Comparison of ENCODE assay signal across 10 cellular contexts in the genomic region with DNA sequence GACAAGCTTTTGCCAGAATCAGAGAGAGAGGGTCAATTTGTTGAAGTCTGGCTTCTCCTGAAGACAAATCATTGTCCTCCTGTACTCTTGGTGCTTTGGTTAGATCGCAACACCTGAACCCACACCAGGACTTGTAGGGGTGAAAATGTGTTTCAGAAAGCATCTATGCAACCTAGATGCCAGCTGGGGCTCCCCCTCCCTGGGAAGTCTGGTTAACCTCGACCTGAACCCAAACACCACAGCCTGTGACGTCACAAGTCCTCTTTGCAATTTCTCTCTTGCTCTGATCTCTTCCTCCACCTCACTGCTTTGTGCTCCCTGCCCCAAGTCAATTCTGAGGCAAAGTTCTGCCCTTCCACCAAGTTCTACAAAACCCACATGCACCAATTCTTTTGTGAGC. TPM values are rescaled to one million over a fixed set of nuclear protein-coding genes. Genes with fewer than 3 reads are reported as not detected.
DNase-seq lines count a peak whose midpoint lies in the region; ATAC-seq and TF ChIP-seq lines count a peak whose summit lies in the region.
"Had no signal": no experiment of that assay in that cellular context is flagged by ENCODE, and none has a peak within 500 bp of the region (broad histone marks: within the 10 kb centered on the region; RNA-seq: fewer than 3 reads in every experiment).

No MANE protein-coding gene starts in this region.

- H3K27ac ChIP-seq in CD8-positive, alpha-beta T cell (ENCODE audit: low read depth, low read length) = no peak overlapping the region
- H3K27ac ChIP-seq: SK-N-MC had no signal

- H3K4me3 ChIP-seq in CD8-positive, alpha-beta T cell (ENCODE audit: low read depth, low read length) = no peak overlapping the region
- no peak overlapping the region for H3K4me3 ChIP-seq in choroid plexus epithelial cell (ENCODE audit: low read depth, low read length)
- H3K4me3 ChIP-seq in HAP-1 = no peak overlapping the region
- H3K4me3 ChIP-seq in BE2C (ENCODE audit: low read depth, low read length) = no peak overlapping the region
- H3K4me3 ChIP-seq: SK-N-MC had no signal

- peak overlapping the region; percentile 26 for H3K4me3 Mint-ChIP-seq in CD8-positive, alpha-beta T cell

- in situ Hi-C loops in HAP-1 (cut with MboI; ENCODE audit: low sequenced_read_pairs) = no loop called here

- DNase-seq in CD8-positive, alpha-beta T cell = peak; percentile 37 to 85 (median 59)
- DNase-seq in RPMI8226 = peak; percentile 86
- DNase-seq in choroid plexus epithelial cell (ENCODE audit: low read depth) = peak; percentile 50
- no peak for DNase-seq in retina
- DNase-seq in HAP-1 (ENCODE audit: low spot score in 2 of 2) = no peak
- no peak for DNase-seq in NCI-H524 treated with DMSO at 0.1 percent for 48 hours (lab: John Stamatoyannopoulos, UW)
- no peak for DNase-seq in BE2C
- DNase-seq: hippocampal formation had no signal

- H3K9me3 ChIP-seq in CD8-positive, alpha-beta T cell (ENCODE audit: low read length) = no peaks in the 10 kb centered on the region
- H3K9me3 ChIP-seq in HAP-1 (no peaks in the 10 kb centered on the region), BE2C (no peaks in the 10 kb centered on the region)

- CTCF ChIA-PET in CD8-positive, alpha-beta T cell (lab: Charles Lee) = interaction anchor here (0.9 to 1.4 kb wide), 2 partner anchors 20 to 107 kb away, joined by 3 to 4 read pairs; no protein-coding TSS in a partner anchor

- intact Hi-C loops in CD8-positive, alpha-beta T cell (cut with DNase I, micrococcal nuclease) = loop anchor here (5.0 kb wide), 1 partner anchor 41 kb away; a partner anchor contains a TSS

- POLR2A ChIA-PET in CD8-positive, alpha-beta T cell (lab: Charles Lee) = interaction anchor here (0.7 to 1.2 kb wide), 2 partner anchors 10 to 28 kb away, joined by 3 read pairs; no protein-coding TSS in a partner anchor

- H3K9me3 Mint-ChIP-seq in CD8-positive, alpha-beta T cell = no peaks in the 10 kb centered on the region

- H3K27me3 ChIP-seq in CD8-positive, alpha-beta T cell (ENCODE audit: insufficient read depth, low read length) = no peaks in the 10 kb centered on the region
- H3K27me3 ChIP-seq in HAP-1 (ENCODE audit: low read depth) (peaks cover 5% of the 10 kb centered on the region; the same call in 1 of the 2 replicates), BE2C (no peaks in the 10 kb centered on the region)

- peak; percentile 97 for ATAC-seq in CD8-positive, alpha-beta T cell
- peak; percentile 46 for ATAC-seq in GM21825 (IDR thresholded peaks at IDR 0.05; ENCODE audit: unreplicated experiment)

- no peaks in the 10 kb centered on the region for H3K36me3 Mint-ChIP-seq in CD8-positive, alpha-beta T cell

- H3K4me1 Mint-ChIP-seq in CD8-positive, alpha-beta T cell (ENCODE audit: low read depth) = peaks cover 17% of the 10 kb centered on the region

- H3K4me1 ChIP-seq in CD8-positive, alpha-beta T cell (ENCODE audit: insufficient read depth, low read length) = peaks cover 12% of the 10 kb centered on the region
- H3K4me1 ChIP-seq in HAP-1 (no peaks in the 10 kb centered on the region), BE2C (no peaks in the 10 kb centered on the region)

- H3K27ac Mint-ChIP-seq in CD8-positive, alpha-beta T cell = peak overlapping the region; percentile 81

- no peaks in the 10 kb centered on the region for H3K36me3 ChIP-seq in CD8-positive, alpha-beta T cell (ENCODE audit: insufficient read depth, low read length)
- no peaks in the 10 kb centered on the region for H3K36me3 ChIP-seq in HAP-1 (replicated peaks)
- no peaks in the 10 kb centered on the region for H3K36me3 ChIP-seq in BE2C

- no peak for TF ChIP-seq CTCF in CD8-positive, alpha-beta T cell (IDR thresholded peaks at IDR 0.05)
- no peak for TF ChIP-seq CTCF in choroid plexus epithelial cell (conservative IDR thresholded peaks at IDR 0.05; ENCODE audit: low read depth, low read length)
- TF ChIP-seq CTCF in BE2C (IDR thresholded peaks at IDR 0.05; ENCODE audit: low read depth, low read length) = no peak

- no peaks in the 10 kb centered on the region for H3K27me3 Mint-ChIP-seq in CD8-positive, alpha-beta T cell (ENCODE audit: low read depth)

RNA-seq across cellular contexts. Expression of a gene that starts 42.8 kb away (rescaled TPM):
- 10 to 100 TPM; 74.0 to 79.6 TPM for total RNA-seq in CD8-positive, alpha-beta T cell
- 11.6 TPM for polyA plus RNA-seq in BE2C (2012; ENCODE audit: insufficient read depth, insufficient read length, low read depth)

Comparison
In these comparisons a context has a peak if more than half of its experiments do, and no peak if none do; other contexts are left out.
1. DNase-seq: peak in CD8-positive, alpha-beta T cell (7 of 7), RPMI8226 (single experiment) and choroid plexus epithelial cell (single experiment); none in retina (single experiment), HAP-1 (0 of 2), NCI-H524 treated with DMSO at 0.1 percent for 48 hours (single experiment) and BE2C (single experiment).